8 cellular contexts compared by ENCODE assay signal in genomic region chr1:11058595-11059165, GRCh38. TPM values are rescaled to one million over a fixed set of nuclear protein-coding genes. Genes with fewer than 3 reads are reported as not detected.
DNase-seq lines count a peak whose midpoint lies in the region; ATAC-seq and TF ChIP-seq lines count a peak whose summit lies in the region.

No MANE protein-coding gene starts in this region.

- H3K27me3 ChIP-seq in PC-3 (ENCODE audit: low read length) = no peaks in the 10 kb centered on the region

- peak overlapping the region; percentile 99 for H3K4me2 ChIP-seq in PC-3 (ENCODE audit: low read length)

- DNase-seq in NCI-H2029 (lab: John Stamatoyannopoulos, UW) (peak; percentile 17), NCI-H2029 treated with DMSO at 0.1 percent for 48 hours (lab: John Stamatoyannopoulos, UW) (no peak), PC-3 (no peak), fibroblast of pulmonary artery (ENCODE audit: low read depth) (no peak), erythroblast (lab: John Stamatoyannopoulos, UW) (no peak)

- CTCF ChIA-PET in PC-3 (lab: Charles Lee) = no interaction called here

- H3K27ac ChIP-seq in PC-3 (ENCODE audit: low read length) (no peak overlapping the region), skin epidermis (peak overlapping the region in 19 of 21 experiments; percentile 53 to 91 (median 81))

- H4K20me1 ChIP-seq in PC-3 (ENCODE audit: low read length) = no peaks in the 10 kb centered on the region

- H3K9ac ChIP-seq in PC-3 (ENCODE audit: low read length) = peak overlapping the region; percentile 99

- TSS peak; percentile 39 for BruUV-seq in PC-3 (replicated peaks; lab: Mats Ljungman, UMichigan)

- intact Hi-C loops in PC-3 (cut with micrococcal nuclease) = no loop called here

- H3K4me1 ChIP-seq in PC-3 (ENCODE audit: insufficient read depth, low read length) = peaks cover 16% of the 10 kb centered on the region; the same call in 1 of the 2 replicates

- TF ChIP-seq CTCF in PC-3 (conservative IDR thresholded peaks at IDR 0.05; ENCODE audit: low read depth, low read length) (no peak), fibroblast of pulmonary artery (IDR thresholded peaks at IDR 0.05; ENCODE audit: low read length, missing control alignments) (no peak)

- no peaks in the 10 kb centered on the region for H3F3A ChIP-seq in PC-3 (ENCODE audit: low read length, unreplicated experiment)

- H3K9me2 ChIP-seq in PC-3 (replicated peaks; ENCODE audit: low read length) = no peaks in the 10 kb centered on the region

- no peaks in the 10 kb centered on the region for H3K9me3 ChIP-seq in PC-3 (ENCODE audit: low read length)

- H3K4me3 ChIP-seq in PC-3 (ENCODE audit: low read length) = peak overlapping the region; percentile 100
- peak overlapping the region; percentile 79 for H3K4me3 ChIP-seq in fibroblast of pulmonary artery (replicated peaks; ENCODE audit: low read depth, low read length)
- peak overlapping the region; percentile 77 to 97 (median 91) for H3K4me3 ChIP-seq in skin epidermis

- TF ChIP-seq POLR2A in erythroblast (IDR thresholded peaks at IDR 0.05; ENCODE audit: low read length) = no peak

- POLR2A ChIA-PET in PC-3 (lab: Charles Lee; ENCODE audit: unreplicated experiment) = interaction anchor here (0.6 kb wide), 1 partner anchor 138 kb away, joined by 5 read pairs; no protein-coding TSS in a partner anchor

- peaks cover 21% of the 10 kb centered on the region for H3K36me3 ChIP-seq in PC-3 (ENCODE audit: low read depth, low read length)

- peak overlapping the region; percentile 61; the same call in 1 of the 2 replicates for H2AFZ ChIP-seq in PC-3 (ENCODE audit: low read length)

- no peak for ATAC-seq in PC-3
- no peak for ATAC-seq in HG03354 (IDR thresholded peaks at IDR 0.05; ENCODE audit: poor library complexity, severe bottlenecking, unreplicated experiment)
- no peak for ATAC-seq in HG03025 (IDR thresholded peaks at IDR 0.05; ENCODE audit: low FRiP score, unreplicated experiment)

- peaks cover 53% of the 10 kb centered on the region for H3K79me2 ChIP-seq in PC-3 (ENCODE audit: low read length)

RNA-seq across cellular contexts. Expression of gene SRM, which starts 1.1 kb away (rescaled TPM):
- total RNA-seq in PC-3 (2014; rRNA removed) = 151 and 290 TPM in 2 replicates

RNA-seq across cellular contexts. Expression of gene MASP2, which starts 11.6 kb away (rescaled TPM):
- 0.26 and 0.92 TPM in 2 replicates for total RNA-seq in PC-3 (2014; rRNA removed)

RNA-seq across cellular contexts. Expression of gene EXOSC10, which starts 41.0 kb away (rescaled TPM):
- 95.9 and 96.3 TPM in 2 replicates for total RNA-seq in PC-3 (2014; rRNA removed)

RNA-seq across cellular contexts. Expression of gene TARDBP, which starts 46.2 kb away (rescaled TPM):
- 78.5 and 102 TPM in 2 replicates for total RNA-seq in PC-3 (2014; rRNA removed)
